In genomic region chr14:22982013-22982476, GRCh38 we compare ENCODE assay signal across 1 cellular context.
TF ChIP-seq lines count a peak whose summit lies in the region.

No MANE protein-coding gene starts in this region.

TF ChIP-seq in K562, 482 proteins besides CTCF, POLR2A, EP300 and RAD21:
- TF ChIP-seq ZBTB7A (IDR thresholded peaks at IDR 0.05; ENCODE audit: borderline replicate concordance, control insufficient read depth, low read depth, low read length) (0 out of 2 replicates have a peak, but pooled peaks have one; percentile 0), HMGN3 (IDR thresholded peaks at IDR 0.05; ENCODE audit: borderline replicate concordance, extremely low read depth, insufficient read length, low read depth, low read length) (peak; percentile 16), CTCFL (IDR thresholded peaks at IDR 0.05; ENCODE audit: borderline replicate concordance, insufficient read depth, low read depth, low read length, poor library complexity, severe bottlenecking) (no peak), NONO (IDR thresholded peaks at IDR 0.05; ENCODE audit: low read depth in 2 of 2, low read length in 1 of 2) (no peak), THAP12 (CRISPR knock-in tag; IDR thresholded peaks at IDR 0.05) (0 out of 2 replicates have a peak, but pooled peaks have one; percentile 16), NR0B1 (IDR thresholded peaks at IDR 0.05; ENCODE audit: partially characterized antibody) (no peak), ZNF282 (CRISPR knock-in tag; IDR thresholded peaks at IDR 0.05) (0 out of 2 replicates have a peak, but pooled peaks have one; percentile 42), PHF8 (IDR thresholded peaks at IDR 0.05; ENCODE audit: borderline replicate concordance, low read length) (peak; percentile 53; the same call in 1 of the 2 replicates)
